In the genomic region with DNA sequence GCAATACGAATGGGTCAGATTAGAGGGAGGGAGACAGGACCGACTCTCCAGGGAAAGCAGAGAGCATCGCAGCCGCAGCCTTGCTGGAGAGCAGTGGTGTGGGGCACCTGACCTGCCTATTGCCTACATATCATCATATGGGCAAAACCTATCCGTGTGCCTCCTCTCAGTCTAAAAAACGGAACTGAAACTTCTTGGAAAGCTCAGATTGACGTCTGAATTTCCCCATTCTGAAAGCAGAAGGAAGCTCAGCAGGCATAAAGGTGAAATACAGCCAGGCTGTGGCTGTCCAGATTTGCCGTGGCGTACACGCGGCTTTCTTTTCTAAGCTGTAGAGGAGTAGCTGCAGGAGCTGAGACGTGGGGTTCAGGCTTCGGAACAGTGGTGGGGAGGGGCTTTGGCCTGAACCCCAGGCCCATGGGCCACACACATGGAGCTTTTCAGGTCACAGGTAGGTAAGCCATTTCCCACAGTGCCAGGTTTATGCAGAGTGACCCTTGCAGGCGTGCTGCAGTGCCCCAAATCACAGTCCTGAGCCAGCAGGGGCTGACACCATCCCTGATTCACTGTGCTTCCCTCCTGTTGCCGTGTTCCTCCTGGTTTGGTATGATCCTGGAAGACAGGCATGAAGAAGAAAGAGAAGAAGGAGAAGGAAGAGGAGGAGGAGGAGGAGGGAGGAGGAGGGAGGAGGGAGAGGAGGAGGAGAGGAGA, we compare ENCODE assay signal across 10 cellular contexts. TPM values are rescaled to one million over a fixed set of nuclear protein-coding genes. Genes with fewer than 3 reads are reported as not detected.
DNase-seq lines count a peak whose midpoint lies in the region; ATAC-seq, FAIRE-seq and TF ChIP-seq lines count a peak whose summit lies in the region.
"Had no signal": no experiment of that assay in that cellular context is flagged by ENCODE, and none has a peak within 500 bp of the region (broad histone marks: within the 10 kb centered on the region; RNA-seq: fewer than 3 reads in every experiment).

No MANE protein-coding gene starts in this region.

- ATAC-seq in Right ventricle myocardium superior (ENCODE audit: poor library complexity) (peak; percentile 39), SK-N-SH treated with all-trans-retinoic acid at 6 μM for 48 hours (peak; percentile 50; the same call in 2 of the 3 replicates), left lobe of liver (peak; percentile 32)

- peak; percentile 66 for FAIRE-seq in urothelium cell line (lab: Jason Lieb, UNC)

- no peaks in the 10 kb centered on the region for H3K36me3 ChIP-seq in left ventricle myocardium inferior

- no peaks in the 10 kb centered on the region for H3K9me3 ChIP-seq in left ventricle myocardium inferior (replicated peaks)

- no peaks in the 10 kb centered on the region for H3K4me1 ChIP-seq in left ventricle myocardium inferior

- peaks cover 64% of the 10 kb centered on the region for H3K27me3 ChIP-seq in left ventricle myocardium inferior (ENCODE audit: low read depth)

- H3K4me3 ChIP-seq in left ventricle myocardium inferior, result no peak overlapping the region

- no peak overlapping the region for H3K27ac ChIP-seq in left ventricle myocardium inferior (replicated peaks)

- DNase-seq in Right ventricle myocardium superior (no peak), left ventricle myocardium inferior (no peak), left lobe of liver (ENCODE audit: low spot score) (no peak), urothelium cell line (ENCODE audit: low spot score) (no peak), SHP77 (lab: John Stamatoyannopoulos, UW) (no peak), putamen (ENCODE audit: low spot score) (no peak), hepatic stellate cell (ENCODE audit: low spot score) (no peak)
- DNase-seq: NCI-H1105 treated with DMSO at 0.1 percent for 48 hours, SHP77 treated with DMSO at 0.1 percent for 48 hours had no signal

- TF ChIP-seq CTCF in left ventricle myocardium inferior (IDR thresholded peaks at IDR 0.05; ENCODE audit: borderline replicate concordance), result no peak

- intact Hi-C loops in Right ventricle myocardium superior (cut with DNase I) (loop anchor here (10.0 kb wide), 1 partner anchor 98 kb away; no protein-coding TSS in a partner anchor), left ventricle myocardium inferior (cut with micrococcal nuclease) (no loop called here)

TF ChIP-seq in SK-N-SH treated with all-trans-retinoic acid at 6 μM for 48 hours, 23 proteins besides CTCF, POLR2A, EP300 and RAD21:
- TF ChIP-seq, protein P1, sequence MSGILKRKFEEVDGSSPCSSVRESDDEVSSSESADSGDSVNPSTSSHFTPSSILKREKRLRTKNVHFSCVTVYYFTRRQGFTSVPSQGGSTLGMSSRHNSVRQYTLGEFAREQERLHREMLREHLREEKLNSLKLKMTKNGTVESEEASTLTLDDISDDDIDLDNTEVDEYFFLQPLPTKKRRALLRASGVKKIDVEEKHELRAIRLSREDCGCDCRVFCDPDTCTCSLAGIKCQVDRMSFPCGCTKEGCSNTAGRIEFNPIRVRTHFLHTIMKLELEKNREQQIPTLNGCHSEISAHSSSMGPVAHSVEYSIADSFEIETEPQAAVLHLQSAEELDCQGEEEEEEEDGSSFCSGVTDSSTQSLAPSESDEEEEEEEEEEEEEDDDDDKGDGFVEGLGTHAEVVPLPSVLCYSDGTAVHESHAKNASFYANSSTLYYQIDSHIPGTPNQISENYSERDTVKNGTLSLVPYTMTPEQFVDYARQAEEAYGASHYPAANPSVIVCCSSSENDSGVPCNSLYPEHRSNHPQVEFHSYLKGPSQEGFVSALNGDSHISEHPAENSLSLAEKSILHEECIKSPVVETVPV (CRISPR knock-in tag; IDR thresholded peaks at IDR 0.05), result no peak
- TF ChIP-seq OSR1 (CRISPR knock-in tag; IDR thresholded peaks at IDR 0.05) (no peak), ZFP30 (CRISPR knock-in tag; IDR thresholded peaks at IDR 0.05) (no peak)

RNA-seq across cellular contexts. Expression of a gene that starts 41.6 kb away (rescaled TPM):
- total RNA-seq in Right ventricle myocardium superior (17.8 TPM), left ventricle myocardium inferior (19.7 TPM), left lobe of liver (11.0 TPM)
